In the genomic region with DNA sequence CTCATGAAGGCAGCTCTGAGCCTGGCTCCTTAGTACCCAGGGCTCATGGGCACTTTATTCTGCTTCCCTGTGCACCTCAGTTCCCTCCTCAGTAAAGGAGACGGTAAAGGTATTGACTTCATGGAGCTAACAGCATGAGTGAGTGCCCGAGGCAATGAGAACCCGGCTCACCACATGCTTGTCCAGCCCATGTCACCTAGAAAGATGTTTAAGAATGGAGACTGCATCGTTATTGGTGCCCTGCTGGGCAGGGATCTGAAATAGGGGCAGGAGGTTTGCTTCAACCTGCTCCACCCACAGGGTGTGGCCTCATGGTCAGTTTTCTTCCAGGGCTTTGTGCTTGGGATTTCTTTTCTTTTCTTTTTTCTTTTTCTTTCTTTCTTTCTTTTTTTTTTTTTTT, we compare ENCODE assay signal across 22 cellular contexts. TPM values are rescaled to one million over a fixed set of nuclear protein-coding genes. Genes with fewer than 3 reads are reported as not detected.
"Had no signal": no experiment of that assay in that cellular context is flagged by ENCODE, and none has a peak within 500 bp of the region (broad histone marks: within the 10 kb centered on the region; RNA-seq: fewer than 3 reads in every experiment).

No MANE protein-coding gene starts in this region.

- H3K4me3 Mint-ChIP-seq: activated B cell treated with CpG ODN at 0.5 μM for 24 hours; activated CD8-positive, alpha-beta T cell treated with anti-CD3 and anti-CD28 coated beads, Interleukin-2, amount 10 ng/mL, durations not matched to agents 7 days and 5 days; activated naive CD4-positive, alpha-beta T cell treated with anti-CD3 and anti-CD28 coated beads, Interleukin-2, amount 50 U/mL, for 24 hours; immature natural killer cell; naive thymus-derived CD8-positive, alpha-beta T cell; stimulated activated naive CD8-positive, alpha-beta T cell treated with anti-CD3 and anti-CD28 coated beads, Interleukin-15, amount 100 ng/mL, for 72 hours; T-helper 17 cell had no signal

- DNase-seq: activated B cell treated with CpG ODN at 0.5 μM for 24 hours; activated CD4-positive, alpha-beta T cell treated with anti-CD3 and anti-CD28 coated beads for 48 hours; activated CD8-positive, alpha-beta memory T cell treated with anti-CD3 and anti-CD28 coated beads, Interleukin-2, amount 50 U/mL, for 4 hours; activated CD8-positive, alpha-beta T cell treated with anti-CD3 and anti-CD28 coated beads, Interleukin-2, amount 10 ng/mL, durations not matched to agents 7 days and 5 days; activated effector memory CD4-positive, alpha-beta T cell treated with anti-CD3 and anti-CD28 coated beads, Interleukin-2, amount 50 U/mL, for 16 hours; activated T-cell treated with anti-CD3 and anti-CD28 coated beads, Interleukin-2, amount 50 U/mL, for 48 hours; amniotic stem cell; central memory CD4-positive, alpha-beta T cell; effector CD8-positive, alpha-beta T cell; head of caudate nucleus; immature natural killer cell; naive thymus-derived CD8-positive, alpha-beta T cell; small intestine; stimulated activated naive CD8-positive, alpha-beta T cell treated with anti-CD3 and anti-CD28 coated beads, Interleukin-15, amount 100 ng/mL, for 72 hours; T-helper 17 cell; testis had no signal

- H3K27ac ChIP-seq: epithelial cell of prostate, testis had no signal

- H3K27me3 ChIP-seq: testis had no signal

- H3K27ac Mint-ChIP-seq: activated B cell treated with CpG ODN at 0.5 μM for 24 hours; activated CD8-positive, alpha-beta T cell treated with anti-CD3 and anti-CD28 coated beads, Interleukin-2, amount 10 ng/mL, durations not matched to agents 7 days and 5 days; activated naive CD4-positive, alpha-beta T cell treated with anti-CD3 and anti-CD28 coated beads, Interleukin-2, amount 50 U/mL, for 24 hours; immature natural killer cell; progenitor cell of endocrine pancreas; stimulated activated naive CD8-positive, alpha-beta T cell treated with anti-CD3 and anti-CD28 coated beads, Interleukin-15, amount 100 ng/mL, for 72 hours; T-helper 17 cell had no signal

- H3K9me3 ChIP-seq: testis had no signal

- H3K27me3 Mint-ChIP-seq: activated B cell treated with CpG ODN at 0.5 μM for 24 hours; activated naive CD4-positive, alpha-beta T cell treated with anti-CD3 and anti-CD28 coated beads, Interleukin-2, amount 50 U/mL, for 24 hours; naive thymus-derived CD8-positive, alpha-beta T cell; progenitor cell of endocrine pancreas; stimulated activated naive CD8-positive, alpha-beta T cell treated with anti-CD3 and anti-CD28 coated beads, Interleukin-15, amount 100 ng/mL, for 72 hours; T-helper 17 cell had no signal

- H3K4me1 Mint-ChIP-seq: activated B cell treated with CpG ODN at 0.5 μM for 24 hours had no signal

- H3K9me3 Mint-ChIP-seq: activated B cell treated with CpG ODN at 0.5 μM for 24 hours; activated naive CD4-positive, alpha-beta T cell treated with anti-CD3 and anti-CD28 coated beads, Interleukin-2, amount 50 U/mL, for 24 hours; immature natural killer cell; naive thymus-derived CD8-positive, alpha-beta T cell; stimulated activated naive CD8-positive, alpha-beta T cell treated with anti-CD3 and anti-CD28 coated beads, Interleukin-15, amount 100 ng/mL, for 72 hours had no signal

- H3K4me3 ChIP-seq: coronary artery, lung, testis had no signal

- ATAC-seq: activated CD8-positive, alpha-beta T cell treated with anti-CD3 and anti-CD28 coated beads, Interleukin-2, amount 10 ng/mL, durations not matched to agents 7 days and 5 days; naive thymus-derived CD8-positive, alpha-beta T cell; right cardiac atrium; stimulated activated naive CD8-positive, alpha-beta T cell treated with anti-CD3 and anti-CD28 coated beads, Interleukin-15, amount 100 ng/mL, for 72 hours; T-helper 17 cell had no signal

RNA-seq across cellular contexts. Expression of gene KCNE1, which starts 7.0 kb away (rescaled TPM):
- total RNA-seq: activated B cell treated with CpG ODN at 0.5 μM for 24 hours had no signal
- polyA plus RNA-seq: immature natural killer cell; naive thymus-derived CD8-positive, alpha-beta T cell had no signal
